In the genomic region with DNA sequence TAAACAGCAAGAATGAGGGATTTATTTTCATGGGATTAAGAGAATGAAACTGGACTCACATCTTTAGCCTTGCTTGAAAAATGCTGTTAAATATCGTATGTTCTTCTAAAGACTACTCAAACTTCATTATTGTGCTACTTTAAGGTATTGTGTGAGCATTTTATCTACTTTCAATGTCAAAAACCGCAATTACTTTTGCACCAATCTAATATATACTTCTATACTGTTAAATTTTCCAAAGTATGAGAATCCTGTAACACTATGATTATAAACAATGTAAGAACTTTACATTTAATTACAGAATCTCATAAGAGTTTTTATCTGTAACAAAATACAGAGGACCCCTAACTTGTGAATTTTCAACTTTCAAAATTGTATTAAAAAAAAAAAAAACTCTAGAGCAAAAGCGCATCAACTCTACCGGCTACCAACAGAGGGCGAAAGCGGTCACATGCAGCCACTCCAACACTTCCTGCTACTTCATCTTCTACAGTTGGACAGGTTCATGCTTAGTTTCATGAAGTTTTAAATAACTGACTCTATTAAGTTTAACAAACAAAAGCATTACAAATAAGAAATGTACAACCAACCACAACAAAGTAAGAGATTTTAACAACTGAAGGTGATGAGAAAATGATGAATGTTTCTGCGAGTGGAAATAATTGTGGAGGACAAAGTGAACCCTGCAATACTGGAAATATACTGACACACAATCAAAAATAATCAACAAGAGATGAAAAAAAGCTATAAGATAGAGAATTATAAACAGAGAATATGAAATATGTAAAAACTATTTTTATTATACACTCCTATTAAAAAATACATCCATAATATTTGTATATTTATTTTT, we compare ENCODE assay signal across 8 cellular contexts.
DNase-seq lines count a peak whose midpoint lies in the region; ATAC-seq and FAIRE-seq lines count a peak whose summit lies in the region.

No MANE protein-coding gene starts in this region.

- peak; percentile 84 for FAIRE-seq in islet of Langerhans (lab: Jason Lieb, UNC)

- CTCF ChIA-PET in CD4-positive, alpha-beta memory T cell (lab: Charles Lee; ENCODE audit: partially characterized antibody) = interaction anchor here (0.9 to 2.1 kb wide), 7 partner anchors 28 to 643 kb away, joined by 3 to 7 read pairs (median 3); no protein-coding TSS in a partner anchor

- no peak overlapping the region for H3K27ac ChIP-seq in CD4-positive, alpha-beta memory T cell (ENCODE audit: low read depth, low read length)
- peak overlapping the region; percentile 77 for H3K27ac ChIP-seq in SK-N-MC

- no peak overlapping the region for H3K9ac ChIP-seq in SK-N-MC (ENCODE audit: insufficient read length)

- intact Hi-C loops in CD4-positive, alpha-beta memory T cell (cut with micrococcal nuclease) = loop anchor here (1.0 to 2.0 kb wide), 3 partner anchors 170 to 534 kb away; a partner anchor contains a TSS

- no peaks in the 10 kb centered on the region for H3K27me3 ChIP-seq in CD4-positive, alpha-beta memory T cell (ENCODE audit: insufficient read depth, low read length)

- no peaks in the 10 kb centered on the region for H3K9me3 Mint-ChIP-seq in CD4-positive, alpha-beta memory T cell
- H3K9me3 Mint-ChIP-seq in activated naive CD8-positive, alpha-beta T cell treated with anti-CD3 and anti-CD28 coated beads, Interleukin-2, amount 10 ng/mL, durations not matched to agents 7 days and 5 days = no peaks in the 10 kb centered on the region

- no peaks in the 10 kb centered on the region for H3K27me3 Mint-ChIP-seq in CD4-positive, alpha-beta memory T cell
- H3K27me3 Mint-ChIP-seq in activated naive CD8-positive, alpha-beta T cell treated with anti-CD3 and anti-CD28 coated beads, Interleukin-2, amount 10 ng/mL, durations not matched to agents 7 days and 5 days = no peaks in the 10 kb centered on the region

- peak overlapping the region in 2 of 8 donors; percentile 7 to 21 for H3K4me3 Mint-ChIP-seq in CD4-positive, alpha-beta memory T cell
- no peak overlapping the region for H3K4me3 Mint-ChIP-seq in activated naive CD8-positive, alpha-beta T cell treated with anti-CD3 and anti-CD28 coated beads, Interleukin-2, amount 10 ng/mL, durations not matched to agents 7 days and 5 days

- POLR2A ChIA-PET in CD4-positive, alpha-beta memory T cell (lab: Charles Lee; ENCODE audit: partially characterized antibody) = no interaction called here
- POLR2A ChIA-PET in activated naive CD8-positive, alpha-beta T cell treated with anti-CD3 and anti-CD28 coated beads, Interleukin-2, amount 10 ng/mL, durations not matched to agents 7 days and 5 days (lab: Charles Lee) = no interaction called here

- H3K4me3 ChIP-seq in CD4-positive, alpha-beta memory T cell (ENCODE audit: low read length in 2 of 2) = no peak overlapping the region
- no peak overlapping the region for H3K4me3 ChIP-seq in SK-N-MC

- H3K36me3 ChIP-seq in CD4-positive, alpha-beta memory T cell (ENCODE audit: insufficient read depth, low read length) = no peaks in the 10 kb centered on the region
- H3K36me3 ChIP-seq in SK-N-MC (ENCODE audit: insufficient read depth, low read length) = no peaks in the 10 kb centered on the region

- H3K4me1 ChIP-seq in CD4-positive, alpha-beta memory T cell (ENCODE audit: insufficient read depth, low read length) = peaks cover 13% of the 10 kb centered on the region

- ATAC-seq in HG02973 (IDR thresholded peaks at IDR 0.05; ENCODE audit: unreplicated experiment) = peak; percentile 59
- peak; percentile 68 for ATAC-seq in activated naive CD8-positive, alpha-beta T cell treated with anti-CD3 and anti-CD28 coated beads, Interleukin-2, amount 10 ng/mL, durations not matched to agents 7 days and 5 days (ENCODE audit: low read depth)
- no peak for ATAC-seq in HG03571 (IDR thresholded peaks at IDR 0.05; ENCODE audit: unreplicated experiment)

- no peaks in the 10 kb centered on the region for H3K9me3 ChIP-seq in CD4-positive, alpha-beta memory T cell (ENCODE audit: control insufficient read depth in 1 of 2, low read length in 2 of 2)
- H3K9me3 ChIP-seq in SK-N-MC (ENCODE audit: low read depth, low read length) = no peaks in the 10 kb centered on the region

- no peaks in the 10 kb centered on the region for H3K36me3 Mint-ChIP-seq in CD4-positive, alpha-beta memory T cell
- H3K36me3 Mint-ChIP-seq in activated naive CD8-positive, alpha-beta T cell treated with anti-CD3 and anti-CD28 coated beads, Interleukin-2, amount 10 ng/mL, durations not matched to agents 7 days and 5 days = no peaks in the 10 kb centered on the region

- H3K4me1 Mint-ChIP-seq in CD4-positive, alpha-beta memory T cell = peaks cover 18 to 50% (median 29%) of the 10 kb centered on the region in 4 donors
- H3K4me1 Mint-ChIP-seq in activated naive CD8-positive, alpha-beta T cell treated with anti-CD3 and anti-CD28 coated beads, Interleukin-2, amount 10 ng/mL, durations not matched to agents 7 days and 5 days = peaks cover 20% of the 10 kb centered on the region

- peak overlapping the region in 4 of 7 donors; percentile 0 to 75 (median 33) for H3K27ac Mint-ChIP-seq in CD4-positive, alpha-beta memory T cell
- no peak overlapping the region for H3K27ac Mint-ChIP-seq in activated naive CD8-positive, alpha-beta T cell treated with anti-CD3 and anti-CD28 coated beads, Interleukin-2, amount 10 ng/mL, durations not matched to agents 7 days and 5 days

- peak; percentile 39 to 55 (median 48) for DNase-seq in CD4-positive, alpha-beta memory T cell
- DNase-seq in SK-N-MC (ENCODE audit: low read depth, low spot score) (no peak), NCI-H1930 (lab: John Stamatoyannopoulos, UW) (no peak)
- peak; percentile 52 for DNase-seq in activated naive CD8-positive, alpha-beta T cell treated with anti-CD3 and anti-CD28 coated beads, Interleukin-2, amount 10 ng/mL, durations not matched to agents 7 days and 5 days
- peak; percentile 3 for DNase-seq in stimulated activated CD8-positive, alpha-beta memory T cell treated with anti-CD3 and anti-CD28 coated beads, Interleukin-12 subunit alpha, Interleukin-12 subunit beta, amount 100 ng/mL, for 24 hours (ENCODE audit: extremely low read depth)

Comparison
In these comparisons a context has a peak if more than half of its experiments do, and no peak if none do; other contexts are left out.
1. DNase-seq: peak in CD4-positive, alpha-beta memory T cell (5 of 5), activated naive CD8-positive, alpha-beta T cell treated with anti-CD3 and anti-CD28 coated beads, Interleukin-2, amount 10 ng/mL, durations not matched to agents 7 days and 5 days (single experiment) and stimulated activated CD8-positive, alpha-beta memory T cell treated with anti-CD3 and anti-CD28 coated beads, Interleukin-12 subunit alpha, Interleukin-12 subunit beta, amount 100 ng/mL, for 24 hours (single experiment); none in SK-N-MC (single experiment) and NCI-H1930 (0 of 2).